1 cellular context compared by ENCODE assay signal in the genomic region with DNA sequence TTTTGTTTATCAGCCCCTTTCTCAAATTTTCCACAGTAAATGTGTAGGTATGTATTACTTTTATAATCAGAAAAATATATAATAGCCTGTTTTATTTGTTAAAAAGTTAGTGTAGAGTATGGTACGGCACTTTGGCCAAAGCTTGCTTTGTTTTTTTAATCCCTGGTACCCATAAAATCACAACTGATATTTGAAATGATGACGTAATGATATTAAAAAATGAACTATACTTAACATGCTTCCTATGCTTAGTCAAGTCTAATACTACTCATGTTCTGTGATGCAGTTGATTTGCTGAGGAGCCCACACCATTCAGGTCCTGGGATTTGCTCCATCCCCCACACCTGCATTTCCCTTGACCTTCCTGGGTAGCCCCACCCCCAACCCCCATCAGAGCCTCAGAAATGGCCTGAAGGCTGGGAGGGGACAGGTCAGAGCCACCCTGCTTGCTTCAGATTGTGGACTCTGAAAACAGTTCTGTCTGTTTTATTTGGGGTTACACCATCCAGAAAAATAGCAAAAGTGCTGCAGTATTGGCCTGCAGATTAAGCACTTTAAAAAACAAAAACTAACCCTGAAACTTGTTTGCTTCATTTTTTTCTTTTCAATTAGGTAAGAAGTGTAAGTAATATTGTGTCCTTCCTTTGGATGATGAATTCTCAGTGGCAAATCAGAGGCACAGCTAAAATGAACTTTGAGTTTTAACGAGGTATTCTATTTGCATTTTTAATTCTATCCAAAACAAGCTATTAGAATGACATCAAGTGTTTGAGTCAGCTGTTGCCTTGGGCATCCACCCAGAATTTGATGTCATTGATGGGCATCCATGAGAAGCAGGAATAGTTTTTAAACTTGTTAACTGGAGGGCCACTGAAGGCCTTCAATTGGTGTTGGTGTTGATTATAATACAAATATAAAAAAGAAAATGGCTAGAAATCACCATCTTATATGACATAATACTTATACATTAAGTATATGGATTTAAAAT.
TF ChIP-seq lines count a peak whose summit lies in the region.

No MANE protein-coding gene starts in this region.

TF ChIP-seq in HEK293, 187 proteins besides CTCF, POLR2A, EP300 and RAD21 (continued from another document):
- TF ChIP-seq, protein P1, sequence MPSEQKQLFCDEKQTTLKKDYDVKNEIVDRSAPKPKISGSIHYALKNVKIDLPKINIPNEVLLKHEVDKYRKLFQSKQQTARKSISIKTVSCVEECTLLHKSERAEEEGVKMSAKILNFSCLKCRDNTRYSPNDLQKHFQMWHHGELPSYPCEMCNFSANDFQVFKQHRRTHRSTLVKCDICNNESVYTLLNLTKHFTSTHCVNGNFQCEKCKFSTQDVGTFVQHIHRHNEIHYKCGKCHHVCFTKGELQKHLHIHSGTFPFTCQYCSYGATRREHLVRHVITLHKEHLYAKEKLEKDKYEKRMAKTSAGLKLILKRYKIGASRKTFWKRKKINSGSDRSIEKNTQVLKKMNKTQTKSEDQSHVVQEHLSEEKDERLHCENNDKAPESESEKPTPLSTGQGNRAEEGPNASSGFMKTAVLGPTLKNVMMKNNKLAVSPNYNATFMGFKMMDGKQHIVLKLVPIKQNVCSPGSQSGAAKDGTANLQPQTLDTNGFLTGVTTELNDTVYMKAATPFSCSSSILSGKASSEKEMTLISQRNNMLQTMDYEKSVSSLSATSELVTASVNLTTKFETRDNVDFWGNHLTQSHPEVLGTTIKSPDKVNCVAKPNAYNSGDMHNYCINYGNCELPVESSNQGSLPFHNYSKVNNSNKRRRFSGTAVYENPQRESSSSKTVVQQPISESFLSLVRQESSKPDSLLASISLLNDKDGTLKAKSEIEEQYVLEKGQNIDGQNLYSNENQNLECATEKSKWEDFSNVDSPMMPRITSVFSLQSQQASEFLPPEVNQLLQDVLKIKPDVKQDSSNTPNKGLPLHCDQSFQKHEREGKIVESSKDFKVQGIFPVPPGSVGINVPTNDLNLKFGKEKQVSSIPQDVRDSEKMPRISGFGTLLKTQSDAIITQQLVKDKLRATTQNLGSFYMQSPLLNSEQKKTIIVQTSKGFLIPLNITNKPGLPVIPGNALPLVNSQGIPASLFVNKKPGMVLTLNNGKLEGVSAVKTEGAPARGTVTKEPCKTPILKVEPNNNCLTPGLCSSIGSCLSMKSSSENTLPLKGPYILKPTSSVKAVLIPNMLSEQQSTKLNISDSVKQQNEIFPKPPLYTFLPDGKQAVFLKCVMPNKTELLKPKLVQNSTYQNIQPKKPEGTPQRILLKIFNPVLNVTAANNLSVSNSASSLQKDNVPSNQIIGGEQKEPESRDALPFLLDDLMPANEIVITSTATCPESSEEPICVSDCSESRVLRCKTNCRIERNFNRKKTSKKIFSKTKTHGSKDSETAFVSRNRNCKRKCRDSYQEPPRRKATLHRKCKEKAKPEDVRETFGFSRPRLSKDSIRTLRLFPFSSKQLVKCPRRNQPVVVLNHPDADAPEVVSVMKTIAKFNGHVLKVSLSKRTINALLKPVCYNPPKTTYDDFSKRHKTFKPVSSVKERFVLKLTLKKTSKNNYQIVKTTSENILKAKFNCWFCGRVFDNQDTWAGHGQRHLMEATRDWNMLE (tag by site-specific recombination; conservative IDR thresholded peaks at IDR 0.05; ENCODE audit: low read depth): no peak
- TF ChIP-seq ZBTB1 (tag by site-specific recombination; IDR thresholded peaks at IDR 0.05) (no peak), ZNF843 (tag by site-specific recombination; IDR thresholded peaks at IDR 0.05) (peak; percentile 19; the same call in 1 of the 2 replicates), ZNF658 (tag by site-specific recombination; IDR thresholded peaks at IDR 0.05) (no peak), ZNF292 (tag by site-specific recombination; IDR thresholded peaks at IDR 0.05; ENCODE audit: borderline replicate concordance, low read depth) (no peak), ZNF2 (tag by site-specific recombination; IDR thresholded peaks at IDR 0.05) (no peak)
- TF ChIP-seq, protein P2, sequence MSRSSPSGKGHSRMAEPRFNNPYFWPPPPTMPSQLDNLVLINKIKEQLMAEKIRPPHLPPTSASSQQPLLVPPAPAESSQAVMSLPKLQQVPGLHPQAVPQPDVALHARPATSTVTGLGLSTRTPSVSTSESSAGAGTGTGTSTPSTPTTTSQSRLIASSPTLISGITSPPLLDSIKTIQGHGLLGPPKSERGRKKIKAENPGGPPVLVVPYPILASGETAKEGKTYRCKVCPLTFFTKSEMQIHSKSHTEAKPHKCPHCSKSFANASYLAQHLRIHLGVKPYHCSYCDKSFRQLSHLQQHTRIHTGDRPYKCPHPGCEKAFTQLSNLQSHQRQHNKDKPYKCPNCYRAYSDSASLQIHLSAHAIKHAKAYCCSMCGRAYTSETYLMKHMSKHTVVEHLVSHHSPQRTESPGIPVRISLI (tag by site-specific recombination; IDR thresholded peaks at IDR 0.05): no peak
- TF ChIP-seq, protein P3, sequence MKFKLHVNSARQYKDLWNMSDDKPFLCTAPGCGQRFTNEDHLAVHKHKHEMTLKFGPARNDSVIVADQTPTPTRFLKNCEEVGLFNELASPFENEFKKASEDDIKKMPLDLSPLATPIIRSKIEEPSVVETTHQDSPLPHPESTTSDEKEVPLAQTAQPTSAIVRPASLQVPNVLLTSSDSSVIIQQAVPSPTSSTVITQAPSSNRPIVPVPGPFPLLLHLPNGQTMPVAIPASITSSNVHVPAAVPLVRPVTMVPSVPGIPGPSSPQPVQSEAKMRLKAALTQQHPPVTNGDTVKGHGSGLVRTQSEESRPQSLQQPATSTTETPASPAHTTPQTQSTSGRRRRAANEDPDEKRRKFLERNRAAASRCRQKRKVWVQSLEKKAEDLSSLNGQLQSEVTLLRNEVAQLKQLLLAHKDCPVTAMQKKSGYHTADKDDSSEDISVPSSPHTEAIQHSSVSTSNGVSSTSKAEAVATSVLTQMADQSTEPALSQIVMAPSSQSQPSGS (tag by site-specific recombination; IDR thresholded peaks at IDR 0.05; ENCODE audit: low read depth): peak; percentile 52
